Comparison of ENCODE assay signal across 11 cellular contexts in the genomic region with DNA sequence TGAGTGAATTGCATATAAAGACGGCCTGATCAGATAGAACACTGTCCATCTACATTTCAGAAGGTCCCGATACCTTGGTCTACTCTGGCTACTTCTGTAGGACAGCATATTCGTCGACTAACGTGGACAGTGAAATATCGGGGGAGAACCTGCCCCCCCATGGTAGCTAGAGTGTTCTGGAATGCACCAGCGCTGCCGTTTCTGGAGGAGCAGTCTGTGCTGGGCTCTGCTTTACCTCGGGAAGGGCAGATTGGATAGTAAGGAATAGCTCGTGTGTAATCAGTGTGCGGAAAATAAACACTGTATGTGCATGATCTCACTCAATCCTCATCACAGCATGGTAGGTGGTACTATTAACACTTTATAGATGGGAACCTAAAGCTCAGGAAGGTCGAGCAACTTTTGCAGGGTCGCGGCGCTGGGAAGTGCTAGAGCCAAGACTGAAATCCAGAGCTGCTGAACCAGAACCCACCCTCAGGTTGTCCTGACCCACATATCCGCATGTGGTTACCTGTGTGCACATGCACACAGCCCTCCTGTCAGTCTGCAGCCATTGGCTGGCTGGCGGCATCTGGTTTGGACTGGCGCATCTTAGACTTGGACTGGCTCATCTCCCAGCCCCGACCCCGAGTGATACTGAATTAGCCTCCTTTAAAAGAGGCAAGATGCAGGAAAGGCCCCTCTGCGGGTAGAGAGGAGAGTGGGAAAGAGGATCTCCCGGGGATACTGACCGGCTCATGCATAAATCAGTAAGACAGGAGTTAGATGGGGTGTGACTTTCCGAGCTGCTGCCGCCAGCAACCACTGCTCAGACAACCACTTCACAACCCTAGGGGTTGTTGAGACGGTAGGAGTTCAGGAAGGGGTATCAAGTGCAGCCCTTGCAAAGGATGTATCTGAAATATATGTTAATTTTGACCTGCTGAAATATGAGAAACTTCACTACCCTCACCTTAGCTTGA.
DNase-seq lines count a peak whose midpoint lies in the region; ATAC-seq, FAIRE-seq and TF ChIP-seq lines count a peak whose summit lies in the region.
"Had no signal": no experiment of that assay in that cellular context is flagged by ENCODE, and none has a peak within 500 bp of the region (broad histone marks: within the 10 kb centered on the region; RNA-seq: fewer than 3 reads in every experiment).

No MANE protein-coding gene starts in this region.

- H3K9me3 ChIP-seq in right atrium auricular region (no peaks in the 10 kb centered on the region), astrocyte (ENCODE audit: insufficient read depth, low read depth, low read length) (no peaks in the 10 kb centered on the region), vagina (no peaks in the 10 kb centered on the region)
- H3K9me3 ChIP-seq: BE2C had no signal

- ATAC-seq in left ventricle myocardium superior (no peak), HG02763 (IDR thresholded peaks at IDR 0.05; ENCODE audit: unreplicated experiment) (no peak)
- ATAC-seq in naive thymus-derived CD8-positive, alpha-beta T cell, result no peak

- H3K36me3 ChIP-seq in right atrium auricular region (peaks cover 12% of the 10 kb centered on the region), astrocyte (ENCODE audit: insufficient read depth, low read length) (no peaks in the 10 kb centered on the region), vagina (no peaks in the 10 kb centered on the region)
- H3K36me3 ChIP-seq: BE2C had no signal

- POLR2A ChIA-PET in naive thymus-derived CD8-positive, alpha-beta T cell (lab: Charles Lee), result interaction anchor here (1.1 kb wide), 1 partner anchor 20 kb away, joined by 5 read pairs; no protein-coding TSS in a partner anchor

- no peak overlapping the region for H3K9ac ChIP-seq in astrocyte (ENCODE audit: low read length)

- no peak overlapping the region for H2AFZ ChIP-seq in astrocyte (ENCODE audit: low read depth, low read length)

- no peak for DNase-seq in right atrium auricular region (ENCODE audit: low spot score)
- DNase-seq in left ventricle myocardium superior, result no peak
- no peak for DNase-seq in astrocyte (ENCODE audit: low read depth)
- no peak for DNase-seq in naive thymus-derived CD8-positive, alpha-beta T cell
- no peak for DNase-seq in vagina (ENCODE audit: extremely low spot score in 2 of 2)
- no peak for DNase-seq in NCI-H524 (lab: John Stamatoyannopoulos, UW)
- no peak for DNase-seq in stimulated activated naive CD4-positive, alpha-beta T cell treated with Interleukin-2 at 50 U/mL for 16 hours (lab: John Stamatoyannopoulos, UW)
- DNase-seq: BE2C; effector CD8-positive, alpha-beta T cell; NCI-H1436 treated with DMSO at 0.1 percent for 48 hours had no signal

- TF ChIP-seq CTCF in right atrium auricular region (IDR thresholded peaks at IDR 0.05) (no peak), astrocyte (IDR thresholded peaks at IDR 0.05; ENCODE audit: insufficient read depth, low read depth, low read length) (no peak), vagina (IDR thresholded peaks at IDR 0.05) (no peak)

- no peaks in the 10 kb centered on the region for H3K27me3 ChIP-seq in right atrium auricular region
- no peaks in the 10 kb centered on the region for H3K27me3 ChIP-seq in astrocyte (ENCODE audit: insufficient read depth, low read length)
- no peaks in the 10 kb centered on the region for H3K27me3 ChIP-seq in vagina
- H3K27me3 ChIP-seq: BE2C had no signal

- H3K4me1 Mint-ChIP-seq in astrocyte (ENCODE audit: low read depth, unreplicated experiment), result peaks cover 64% of the 10 kb centered on the region
- peaks cover 59 to 97% (median 90%) of the 10 kb centered on the region in 4 donors for H3K4me1 Mint-ChIP-seq in naive thymus-derived CD8-positive, alpha-beta T cell

- FAIRE-seq in astrocyte (lab: Jason Lieb, UNC), result no peak

- H3K4me3 ChIP-seq in right atrium auricular region (no peak overlapping the region), astrocyte (ENCODE audit: insufficient read depth, low read depth, low read length) (no peak overlapping the region), vagina (no peak overlapping the region)

- peaks cover 13% of the 10 kb centered on the region for H3K36me3 Mint-ChIP-seq in astrocyte (ENCODE audit: low read depth, unreplicated experiment)
- H3K36me3 Mint-ChIP-seq in naive thymus-derived CD8-positive, alpha-beta T cell, result peaks cover 0 to 5% (median 3%) of the 10 kb centered on the region in 3 donors

- no peaks in the 10 kb centered on the region for H4K20me1 ChIP-seq in astrocyte (ENCODE audit: insufficient read depth, low read length)

- peaks cover under 1% of the 10 kb centered on the region for H3K9me3 Mint-ChIP-seq in astrocyte (ENCODE audit: unreplicated experiment)
- H3K9me3 Mint-ChIP-seq in naive thymus-derived CD8-positive, alpha-beta T cell, result no peaks in the 10 kb centered on the region

- intact Hi-C loops in left ventricle myocardium superior (cut with micrococcal nuclease), result loop anchor here (10.0 kb wide), 1 partner anchor 99 kb away; no protein-coding TSS in a partner anchor
- intact Hi-C loops in vagina (cut with DNase I), result no loop called here

- no peaks in the 10 kb centered on the region for H3K27me3 Mint-ChIP-seq in astrocyte (ENCODE audit: low read depth, unreplicated experiment)
- H3K27me3 Mint-ChIP-seq in naive thymus-derived CD8-positive, alpha-beta T cell, result no peaks in the 10 kb centered on the region

- H3K27ac ChIP-seq in right atrium auricular region (peak overlapping the region; percentile 77 to 82), astrocyte (ENCODE audit: low read depth, low read length) (peak overlapping the region; percentile 55), vagina (peak overlapping the region; percentile 79)

- H3K4me3 Mint-ChIP-seq in astrocyte (ENCODE audit: unreplicated experiment), result peak overlapping the region; percentile 66
- H3K4me3 Mint-ChIP-seq in naive thymus-derived CD8-positive, alpha-beta T cell, result peak overlapping the region in 6 of 10 donors; percentile 8 to 78 (median 60)

- H3K27ac Mint-ChIP-seq in astrocyte (ENCODE audit: unreplicated experiment), result peak overlapping the region; percentile 96
- H3K27ac Mint-ChIP-seq in naive thymus-derived CD8-positive, alpha-beta T cell, result peak overlapping the region in 8 of 10 donors; percentile 9 to 98 (median 72)

- TF ChIP-seq POLR2A in vagina (IDR thresholded peaks at IDR 0.05), result no peak

- no peaks in the 10 kb centered on the region for H3K79me2 ChIP-seq in astrocyte (ENCODE audit: insufficient read depth, low read length)

- H3K4me1 ChIP-seq in right atrium auricular region (peaks cover 0 to 51% of the 10 kb centered on the region in 2 donors), astrocyte (ENCODE audit: insufficient read depth, low read length) (peaks cover 36% of the 10 kb centered on the region), vagina (peaks cover 53% of the 10 kb centered on the region)
- H3K4me1 ChIP-seq: BE2C had no signal

- H3K4me2 ChIP-seq in astrocyte (ENCODE audit: low read length), result peak overlapping the region; percentile 69
